In the genomic region with DNA sequence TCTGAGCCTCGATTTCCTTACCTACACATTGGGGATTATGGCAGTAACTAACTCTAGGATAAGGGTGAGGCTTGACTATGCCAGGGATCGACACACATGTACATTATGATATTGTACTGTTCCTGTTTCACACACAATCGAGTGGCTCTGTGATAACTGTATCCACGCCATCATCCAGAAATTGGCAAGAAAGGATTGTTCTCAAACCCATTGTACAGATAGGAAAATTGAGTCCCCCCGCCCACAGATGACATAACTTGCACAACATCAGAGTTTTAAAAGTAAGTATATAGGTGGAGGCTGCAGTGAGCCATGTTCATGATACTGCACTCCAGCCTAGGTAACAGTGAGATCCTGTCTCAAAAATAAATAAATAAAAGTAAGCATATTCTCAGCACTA, we compare ENCODE assay signal across 34 cellular contexts. TPM values are rescaled to one million over a fixed set of nuclear protein-coding genes. Genes with fewer than 3 reads are reported as not detected.
"Had no signal": no experiment of that assay in that cellular context is flagged by ENCODE, and none has a peak within 500 bp of the region (broad histone marks: within the 10 kb centered on the region; RNA-seq: fewer than 3 reads in every experiment).

No MANE protein-coding gene starts in this region.

- H3K4me1 ChIP-seq: adrenal gland, foreskin keratinocyte, gastrocnemius medialis had no signal

- H3K9me3 Mint-ChIP-seq: activated CD4-positive, alpha-beta memory T cell treated with anti-CD3 and anti-CD28 coated beads for 36 hours; activated CD4-positive, alpha-beta T cell treated with anti-CD3 and anti-CD28 coated beads, Interleukin-2, amount 10 ng/mL, durations not matched to agents 24 days and 14 days; activated naive CD4-positive, alpha-beta T cell treated with anti-CD3 and anti-CD28 coated beads for 36 hours; activated naive CD4-positive, alpha-beta T cell treated with anti-CD3 and anti-CD28 coated beads, Interleukin-2, amount 50 U/mL, for 24 hours; activated naive CD8-positive, alpha-beta T cell treated with anti-CD3 and anti-CD28 coated beads for 36 hours; activated naive CD8-positive, alpha-beta T cell treated with anti-CD3 and anti-CD28 coated beads, Interleukin-2, amount 50 U/mL, for 24 hours; activated T-helper 1 cell treated with anti-CD3 and anti-CD28 coated beads, Interleukin-12 subunit alpha, Interleukin-12 subunit beta, Interleukin-2, Interleukin-4 antibody, amounts not matched to agents 30 ng/mL and 10 ng/mL and 1 ng/mL, durations not matched to agents 14 hours and 24 hours and 36 hours; activated T-helper 2 cell treated with anti-CD3 and anti-CD28 coated beads, Interferon-gamma antibody, Interleukin-2, Interleukin-4, amounts not matched to agents 10 μg/mL and 5 μg/mL and 100 μg/mL, durations not matched to agents 14 hours and 24 hours and 36 hours; effector memory CD8-positive, alpha-beta T cell had no signal

- H3K4me3 ChIP-seq: adrenal gland, body of pancreas, esophagus muscularis mucosa, gastrocnemius medialis had no signal

- ATAC-seq: activated CD4-positive, alpha-beta T cell treated with anti-CD3 and anti-CD28 coated beads for 36 hours; activated CD8-positive, alpha-beta memory T cell treated with anti-CD3 and anti-CD28 coated beads, Interleukin-2, amount 10 ng/mL, durations not matched to agents 7 days and 5 days; activated CD8-positive, alpha-beta T cell treated with anti-CD3 and anti-CD28 coated beads, Interleukin-2, amount 10 ng/mL, durations not matched to agents 7 days and 5 days; activated naive CD8-positive, alpha-beta T cell treated with anti-CD3 and anti-CD28 coated beads, Interleukin-2, amount 50 U/mL, for 24 hours; body of pancreas; effector memory CD8-positive, alpha-beta T cell; foreskin keratinocyte; gastrocnemius medialis had no signal

- H3K27ac ChIP-seq: adrenal gland, esophagus muscularis mucosa, foreskin keratinocyte, gastrocnemius medialis had no signal

- H3K4me3 Mint-ChIP-seq: activated CD4-positive, alpha-beta memory T cell treated with anti-CD3 and anti-CD28 coated beads for 36 hours; activated CD4-positive, alpha-beta T cell treated with anti-CD3 and anti-CD28 coated beads for 36 hours; activated CD4-positive, alpha-beta T cell treated with anti-CD3 and anti-CD28 coated beads, Interleukin-2, amount 10 ng/mL, durations not matched to agents 24 days and 14 days; activated CD8-positive, alpha-beta memory T cell treated with anti-CD3 and anti-CD28 coated beads, Interleukin-2, amount 10 ng/mL, durations not matched to agents 7 days and 5 days; activated CD8-positive, alpha-beta T cell treated with anti-CD3 and anti-CD28 coated beads, Interleukin-2, amount 10 ng/mL, durations not matched to agents 7 days and 5 days; activated naive CD4-positive, alpha-beta T cell treated with anti-CD3 and anti-CD28 coated beads for 36 hours; activated naive CD4-positive, alpha-beta T cell treated with anti-CD3 and anti-CD28 coated beads, Interleukin-2, amount 50 U/mL, for 24 hours; activated naive CD8-positive, alpha-beta T cell treated with anti-CD3 and anti-CD28 coated beads for 36 hours; activated naive CD8-positive, alpha-beta T cell treated with anti-CD3 and anti-CD28 coated beads, Interleukin-2, amount 50 U/mL, for 24 hours; activated T-helper 1 cell treated with anti-CD3 and anti-CD28 coated beads, Interleukin-12 subunit alpha, Interleukin-12 subunit beta, Interleukin-2, Interleukin-4 antibody, amounts not matched to agents 30 ng/mL and 10 ng/mL and 1 ng/mL, durations not matched to agents 14 hours and 24 hours and 36 hours; effector memory CD8-positive, alpha-beta T cell had no signal

- H3K27ac Mint-ChIP-seq: activated CD4-positive, alpha-beta memory T cell treated with anti-CD3 and anti-CD28 coated beads for 36 hours; activated CD4-positive, alpha-beta T cell treated with anti-CD3 and anti-CD28 coated beads for 36 hours; activated CD4-positive, alpha-beta T cell treated with anti-CD3 and anti-CD28 coated beads, Interleukin-2, amount 10 ng/mL, durations not matched to agents 24 days and 14 days; activated CD8-positive, alpha-beta memory T cell treated with anti-CD3 and anti-CD28 coated beads, Interleukin-2, amount 10 ng/mL, durations not matched to agents 7 days and 5 days; activated CD8-positive, alpha-beta T cell treated with anti-CD3 and anti-CD28 coated beads, Interleukin-2, amount 10 ng/mL, durations not matched to agents 7 days and 5 days; activated naive CD4-positive, alpha-beta T cell treated with anti-CD3 and anti-CD28 coated beads for 36 hours; activated naive CD4-positive, alpha-beta T cell treated with anti-CD3 and anti-CD28 coated beads, Interleukin-2, amount 50 U/mL, for 24 hours; activated naive CD8-positive, alpha-beta T cell treated with anti-CD3 and anti-CD28 coated beads for 36 hours; activated naive CD8-positive, alpha-beta T cell treated with anti-CD3 and anti-CD28 coated beads, Interleukin-2, amount 50 U/mL, for 24 hours; activated T-helper 1 cell treated with anti-CD3 and anti-CD28 coated beads, Interleukin-12 subunit alpha, Interleukin-12 subunit beta, Interleukin-2, Interleukin-4 antibody, amounts not matched to agents 30 ng/mL and 10 ng/mL and 1 ng/mL, durations not matched to agents 14 hours and 24 hours and 36 hours; activated T-helper 2 cell treated with anti-CD3 and anti-CD28 coated beads, Interferon-gamma antibody, Interleukin-2, Interleukin-4, amounts not matched to agents 10 μg/mL and 5 μg/mL and 100 μg/mL, durations not matched to agents 14 hours and 24 hours and 36 hours; effector memory CD8-positive, alpha-beta T cell had no signal

- H3K36me3 Mint-ChIP-seq: activated CD4-positive, alpha-beta memory T cell treated with anti-CD3 and anti-CD28 coated beads for 36 hours; activated CD8-positive, alpha-beta memory T cell treated with anti-CD3 and anti-CD28 coated beads, Interleukin-2, amount 10 ng/mL, durations not matched to agents 7 days and 5 days; activated naive CD4-positive, alpha-beta T cell treated with anti-CD3 and anti-CD28 coated beads, Interleukin-2, amount 50 U/mL, for 24 hours; activated naive CD8-positive, alpha-beta T cell treated with anti-CD3 and anti-CD28 coated beads for 36 hours had no signal

- FAIRE-seq: colon had no signal

- DNase-seq: activated CD4-positive, alpha-beta memory T cell treated with anti-CD3 and anti-CD28 coated beads for 36 hours; activated CD4-positive, alpha-beta T cell treated with anti-CD3 and anti-CD28 coated beads for 36 hours; activated CD4-positive, alpha-beta T cell treated with anti-CD3 and anti-CD28 coated beads, Interleukin-2, amount 10 ng/mL, durations not matched to agents 24 days and 14 days; activated CD4-positive, CD25-positive, alpha-beta regulatory T cell; activated CD4-positive, CD25-positive, alpha-beta regulatory T cell treated with anti-CD3 and anti-CD28 coated beads, Interleukin-2, amount 50 U/mL, for 72 hours; activated CD8-positive, alpha-beta memory T cell treated with anti-CD3 and anti-CD28 coated beads, Interleukin-2, amount 10 ng/mL, durations not matched to agents 7 days and 5 days; activated CD8-positive, alpha-beta memory T cell treated with anti-CD3 and anti-CD28 coated beads, Interleukin-2, amount 50 U/mL, for 4 hours; activated CD8-positive, alpha-beta T cell treated with anti-CD3 and anti-CD28 coated beads, Interleukin-2, amount 10 ng/mL, durations not matched to agents 7 days and 5 days; activated effector memory CD4-positive, alpha-beta T cell treated with anti-CD3 and anti-CD28 coated beads, Interleukin-2, amount 50 U/mL, for 16 hours; activated naive CD4-positive, alpha-beta T cell treated with anti-CD3 and anti-CD28 coated beads for 36 hours; activated naive CD8-positive, alpha-beta T cell treated with anti-CD3 and anti-CD28 coated beads for 36 hours; activated naive CD8-positive, alpha-beta T cell treated with anti-CD3 and anti-CD28 coated beads, Interleukin-2, amount 50 U/mL, for 24 hours; activated T-cell treated with anti-CD3 and anti-CD28 coated beads, Interleukin-2, amount 50 U/mL, for 1 hour; activated T-cell treated with anti-CD3 and anti-CD28 coated beads, Interleukin-2, amount 50 U/mL, for 48 hours; adrenal gland; amygdala; aorta; body of pancreas; caudate nucleus; cortex of kidney; dermis blood vessel endothelial cell; effector CD4-positive, alpha-beta T cell; effector memory CD8-positive, alpha-beta T cell; erythroblast; foreskin keratinocyte; gastrocnemius medialis; T-helper 2 cell had no signal

- H3K36me3 ChIP-seq: adrenal gland, esophagus muscularis mucosa, gastrocnemius medialis had no signal

- H3K27me3 ChIP-seq: body of pancreas had no signal

- H3K9me3 ChIP-seq: adrenal gland, body of pancreas, esophagus muscularis mucosa, gastrocnemius medialis had no signal

- H3K4me1 Mint-ChIP-seq: activated CD4-positive, alpha-beta T cell treated with anti-CD3 and anti-CD28 coated beads, Interleukin-2, amount 10 ng/mL, durations not matched to agents 24 days and 14 days; activated CD8-positive, alpha-beta memory T cell treated with anti-CD3 and anti-CD28 coated beads, Interleukin-2, amount 10 ng/mL, durations not matched to agents 7 days and 5 days; activated naive CD4-positive, alpha-beta T cell treated with anti-CD3 and anti-CD28 coated beads, Interleukin-2, amount 50 U/mL, for 24 hours; activated naive CD8-positive, alpha-beta T cell treated with anti-CD3 and anti-CD28 coated beads for 36 hours; activated naive CD8-positive, alpha-beta T cell treated with anti-CD3 and anti-CD28 coated beads, Interleukin-2, amount 50 U/mL, for 24 hours had no signal

RNA-seq across cellular contexts. Expression of gene KANK4, which starts 3.8 kb away (rescaled TPM):
- total RNA-seq: activated CD4-positive, alpha-beta memory T cell treated with anti-CD3 and anti-CD28 coated beads for 36 hours; activated CD4-positive, alpha-beta T cell treated with anti-CD3 and anti-CD28 coated beads for 36 hours; activated CD4-positive, alpha-beta T cell treated with anti-CD3 and anti-CD28 coated beads, Interleukin-2, amount 10 ng/mL, durations not matched to agents 24 days and 14 days; activated CD8-positive, alpha-beta memory T cell treated with anti-CD3 and anti-CD28 coated beads for 36 hours; activated CD8-positive, alpha-beta memory T cell treated with anti-CD3 and anti-CD28 coated beads, Interleukin-2, amount 10 ng/mL, durations not matched to agents 7 days and 5 days; activated CD8-positive, alpha-beta T cell treated with anti-CD3 and anti-CD28 coated beads, Interleukin-2, amount 10 ng/mL, durations not matched to agents 7 days and 5 days; activated naive CD4-positive, alpha-beta T cell treated with anti-CD3 and anti-CD28 coated beads for 36 hours; activated naive CD8-positive, alpha-beta T cell treated with anti-CD3 and anti-CD28 coated beads for 36 hours; activated T-helper 1 cell treated with anti-CD3 and anti-CD28 coated beads, Interleukin-12 subunit alpha, Interleukin-12 subunit beta, Interleukin-2, Interleukin-4 antibody, amounts not matched to agents 30 ng/mL and 10 ng/mL and 1 ng/mL, durations not matched to agents 14 hours and 24 hours and 36 hours; activated T-helper 2 cell treated with anti-CD3 and anti-CD28 coated beads, Interferon-gamma antibody, Interleukin-2, Interleukin-4, amounts not matched to agents 10 μg/mL and 5 μg/mL and 100 μg/mL, durations not matched to agents 14 hours and 24 hours and 36 hours; dermis blood vessel endothelial cell; T-helper 1 cell treated with Interleukin-12 subunit alpha and Interleukin-12 subunit beta and Interleukin-4 antibody, amounts not matched to agents 30 ng/mL and 1 ng/mL, for 36 hours had no signal
